ENCODE assay signal across 9 cellular contexts in the genomic region with DNA sequence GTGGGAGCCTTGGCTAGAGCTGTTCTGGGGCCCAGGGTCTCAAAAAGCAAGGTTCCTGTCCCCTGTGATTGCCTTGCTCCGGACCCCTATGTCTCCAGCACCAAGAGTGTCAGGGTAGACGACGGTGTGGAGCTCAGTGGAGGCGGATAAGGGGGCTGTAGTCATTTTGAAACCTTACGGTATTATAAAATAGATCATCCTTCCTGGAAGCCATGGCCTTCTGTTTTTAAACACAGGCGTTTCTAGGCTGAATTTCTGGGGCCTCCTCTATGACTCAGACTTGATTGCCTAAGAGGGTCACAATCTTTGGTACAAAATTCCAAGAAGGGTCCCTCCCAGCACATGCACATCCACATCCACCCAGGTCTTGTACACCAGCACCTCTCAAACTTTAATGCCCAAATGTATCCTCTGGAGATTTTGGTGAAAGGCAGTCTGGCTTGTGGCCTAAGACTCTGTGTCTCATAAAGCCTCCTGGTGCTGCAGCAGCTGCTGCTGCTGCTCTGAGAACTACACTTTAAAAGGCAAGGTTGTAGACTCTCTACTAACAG.
DNase-seq lines count a peak whose midpoint lies in the region; ATAC-seq and FAIRE-seq lines count a peak whose summit lies in the region.
"Had no signal": no experiment of that assay in that cellular context is flagged by ENCODE, and none has a peak within 500 bp of the region (broad histone marks: within the 10 kb centered on the region; RNA-seq: fewer than 3 reads in every experiment).

No MANE protein-coding gene starts in this region.

- ATAC-seq in GM19043 (IDR thresholded peaks at IDR 0.05; ENCODE audit: low read depth, unreplicated experiment), result peak; percentile 7
- peak; percentile 29 for ATAC-seq in HG03442 (IDR thresholded peaks at IDR 0.05; ENCODE audit: unreplicated experiment)
- peak; percentile 82 to 83 for ATAC-seq in activated T-cell treated with anti-CD3 and anti-CD28 coated beads, Interleukin-2, amount 50 U/mL, for 72 hours (replicated peaks in 1 of 2)
- ATAC-seq in memory B cell (ENCODE audit: low read depth), result no peak
- ATAC-seq in aorta (ENCODE audit: low FRiP score), result peak; percentile 80
- ATAC-seq: Panc1 had no signal

- H3K9me3 Mint-ChIP-seq in activated T-cell treated with anti-CD3 and anti-CD28 coated beads, Interleukin-2, amount 50 U/mL, for 72 hours, result peaks cover 5 to 10% of the 10 kb centered on the region in 2 donors
- peaks cover 8% of the 10 kb centered on the region for H3K9me3 Mint-ChIP-seq in memory B cell

- no peak overlapping the region for H3K4me3 ChIP-seq in aorta (ENCODE audit: low read length in 2 of 2)

- intact Hi-C loops in aorta (cut with DNase I), result no loop called here

- no peak for FAIRE-seq in frontal cortex (lab: Jason Lieb, UNC)
- no peak for FAIRE-seq in HTR-8/SVneo (lab: Jason Lieb, UNC)

- 86 to 89% methylated on average over 6 of the region's 6 CpGs for WGBS in aorta, 2 donors

- H3K4me3 Mint-ChIP-seq in activated T-cell treated with anti-CD3 and anti-CD28 coated beads, Interleukin-2, amount 50 U/mL, for 72 hours, result peak overlapping the region; percentile 54 to 79
- peak overlapping the region; percentile 71 for H3K4me3 Mint-ChIP-seq in memory B cell

- H3K4me1 ChIP-seq in aorta (ENCODE audit: control insufficient read depth in 1 of 2, insufficient read depth in 2 of 2, low read length in 2 of 2), result no peaks in the 10 kb centered on the region

- H3K9me3 ChIP-seq in aorta (ENCODE audit: control insufficient read depth, low read length), result no peaks in the 10 kb centered on the region

- peak overlapping the region; percentile 95 for H3K27ac Mint-ChIP-seq in activated T-cell treated with anti-CD3 and anti-CD28 coated beads, Interleukin-2, amount 50 U/mL, for 72 hours
- peak overlapping the region; percentile 95 for H3K27ac Mint-ChIP-seq in memory B cell

- no peak overlapping the region for H3K27ac ChIP-seq in aorta (ENCODE audit: low read depth in 1 of 2, low read length in 2 of 2)

- H3K27me3 ChIP-seq in aorta (ENCODE audit: control insufficient read depth in 1 of 2, insufficient read depth in 2 of 2, low read length in 1 of 2), result no peaks in the 10 kb centered on the region

- peaks cover 45% of the 10 kb centered on the region for H3K4me1 Mint-ChIP-seq in activated T-cell treated with anti-CD3 and anti-CD28 coated beads, Interleukin-2, amount 50 U/mL, for 72 hours (ENCODE audit: low read depth)
- peaks cover 60% of the 10 kb centered on the region for H3K4me1 Mint-ChIP-seq in memory B cell

- H3K36me3 ChIP-seq in aorta (ENCODE audit: control insufficient read depth in 1 of 2, insufficient read depth in 2 of 2, low read length in 1 of 2), result no peaks in the 10 kb centered on the region

- H3K36me3 Mint-ChIP-seq in activated T-cell treated with anti-CD3 and anti-CD28 coated beads, Interleukin-2, amount 50 U/mL, for 72 hours (ENCODE audit: insufficient read depth in 2 of 2), result peaks cover 14 to 16% of the 10 kb centered on the region in 2 donors
- H3K36me3 Mint-ChIP-seq in memory B cell, result peaks cover 11% of the 10 kb centered on the region

- peak; percentile 59 to 72 for DNase-seq in activated T-cell treated with anti-CD3 and anti-CD28 coated beads, Interleukin-2, amount 50 U/mL, for 72 hours
- DNase-seq in memory B cell (ENCODE audit: low spot score in 2 of 2) (no peak), aorta (no peak), frontal cortex (ENCODE audit: low spot score in 2 of 2) (no peak), HTR-8/SVneo (ENCODE audit: insufficient read length, low spot score) (no peak), DMS153 (lab: John Stamatoyannopoulos, UW) (no peak)

- H3K27me3 Mint-ChIP-seq in activated T-cell treated with anti-CD3 and anti-CD28 coated beads, Interleukin-2, amount 50 U/mL, for 72 hours (ENCODE audit: low read depth), result peaks cover 76% of the 10 kb centered on the region
- no peaks in the 10 kb centered on the region for H3K27me3 Mint-ChIP-seq in memory B cell

Comparison
In these comparisons a context has a peak if more than half of its experiments do, and no peak if none do; other contexts are left out.
1. DNase-seq: peak in activated T-cell treated with anti-CD3 and anti-CD28 coated beads, Interleukin-2, amount 50 U/mL, for 72 hours (2 of 2); none in memory B cell (0 of 2), aorta (0 of 2), frontal cortex (0 of 2), HTR-8/SVneo (single experiment) and DMS153 (single experiment).